20 cellular contexts compared by ENCODE assay signal in genomic region chrX:116272881-116273280, GRCh38.
DNase-seq lines count a peak whose midpoint lies in the region; ATAC-seq, FAIRE-seq and TF ChIP-seq lines count a peak whose summit lies in the region.
"Had no signal": no experiment of that assay in that cellular context is flagged by ENCODE, and none has a peak within 500 bp of the region (broad histone marks: within the 10 kb centered on the region; RNA-seq: fewer than 3 reads in every experiment).

No MANE protein-coding gene starts in this region.

- no peak overlapping the region for H3K4me3 Mint-ChIP-seq in nephron
- H3K4me3 Mint-ChIP-seq: activated naive CD4-positive, alpha-beta T cell treated with anti-CD3 and anti-CD28 coated beads for 36 hours; activated T-cell treated with anti-CD3 and anti-CD28 coated beads, Interleukin-2, amount 50 U/mL, for 4 hours; CD8-positive, alpha-beta T cell; endodermal cell had no signal

- FAIRE-seq in kidney (lab: Jason Lieb, UNC): no peak

- no peaks in the 10 kb centered on the region for H3K4me1 ChIP-seq in kidney (ENCODE audit: control insufficient read depth in 1 of 2, insufficient read depth in 1 of 2, low read depth in 1 of 2, low read length in 2 of 2)

- TF ChIP-seq CTCF in nephron (IDR thresholded peaks at IDR 0.05; ENCODE audit: unreplicated experiment in 3 of 3): no peak
- no peak for TF ChIP-seq CTCF in kidney (IDR thresholded peaks at IDR 0.05; ENCODE audit: borderline replicate concordance, extremely low read depth, insufficient read depth)

- H3K9me3 Mint-ChIP-seq in nephron: peaks cover 6% of the 10 kb centered on the region
- H3K9me3 Mint-ChIP-seq: CD8-positive, alpha-beta T cell had no signal

- H3K36me3 ChIP-seq in kidney (ENCODE audit: control insufficient read depth in 1 of 2, insufficient read depth in 2 of 2, low read length in 2 of 2): no peaks in the 10 kb centered on the region

- peak overlapping the region in 2 of 3 experiments; percentile 4 to 29 for H3K27ac Mint-ChIP-seq in nephron
- H3K27ac Mint-ChIP-seq: activated naive CD4-positive, alpha-beta T cell treated with anti-CD3 and anti-CD28 coated beads for 36 hours; CD8-positive, alpha-beta T cell; endodermal cell had no signal

- H3K36me3 Mint-ChIP-seq in nephron (ENCODE audit: low read depth): no peaks in the 10 kb centered on the region
- H3K36me3 Mint-ChIP-seq: CD8-positive, alpha-beta T cell had no signal

- no peak overlapping the region for H3K27ac ChIP-seq in kidney (ENCODE audit: low read depth in 2 of 2, low read length in 2 of 2)

- intact Hi-C loops in kidney (cut with DNase I): no loop called here

- no peaks in the 10 kb centered on the region for H3K9me3 ChIP-seq in kidney (ENCODE audit: control insufficient read depth in 1 of 2, low read length in 2 of 2)

- H3K27me3 Mint-ChIP-seq in nephron (ENCODE audit: low read depth): no peaks in the 10 kb centered on the region

- peak; percentile 49 for ATAC-seq in esophagus mucosa
- ATAC-seq: activated T-cell treated with anti-CD3 and anti-CD28 coated beads, Interleukin-2, amount 50 U/mL, for 4 hours; CD8-positive, alpha-beta T cell had no signal

- H3K9ac ChIP-seq in kidney (ENCODE audit: low read length in 2 of 2): no peak overlapping the region

- peaks cover 42% of the 10 kb centered on the region for H3K4me1 Mint-ChIP-seq in nephron
- H3K4me1 Mint-ChIP-seq: endodermal cell had no signal

- no peak overlapping the region for H3K4me3 ChIP-seq in kidney (ENCODE audit: low read length in 2 of 2)

- DNase-seq in ELR (ENCODE audit: low read depth): peak; percentile 18
- peak; percentile 32 for DNase-seq in NCI-H524 treated with DMSO at 0.1 percent for 48 hours (lab: John Stamatoyannopoulos, UW)
- DNase-seq in NCI-H2227 (lab: John Stamatoyannopoulos, UW; ENCODE audit: unreplicated experiment): no peak
- no peak for DNase-seq in stimulated activated CD4-positive, alpha-beta T cell treated with anti-CD3 and anti-CD28 coated beads, Interleukin-2, amount 100 ng/mL, for 48 hours
- DNase-seq in kidney: no peak
- DNase-seq: activated CD4-positive, alpha-beta T cell treated with anti-CD3 and anti-CD28 coated beads, Interleukin-2, amount 50 U/mL, for 48 hours; activated naive CD4-positive, alpha-beta T cell treated with anti-CD3 and anti-CD28 coated beads for 36 hours; activated T-cell treated with anti-CD3 and anti-CD28 coated beads, Interleukin-2, amount 50 U/mL, for 4 hours; aorta; CD8-positive, alpha-beta T cell; DMS79 treated with DMSO at 0.1 percent for 48 hours; endodermal cell; KBM-7; NCI-H1930; NCI-H526 treated with DMSO at 0.1 percent for 48 hours; retina; SIG-M5; T-helper 2 cell had no signal

Comparison
In these comparisons a context has a peak if more than half of its experiments do, and no peak if none do; other contexts are left out.
1. DNase-seq: peak in ELR (single experiment) and NCI-H524 treated with DMSO at 0.1 percent for 48 hours (single experiment); none in NCI-H2227 (single experiment), stimulated activated CD4-positive, alpha-beta T cell treated with anti-CD3 and anti-CD28 coated beads, Interleukin-2, amount 100 ng/mL, for 48 hours (0 of 2) and kidney (single experiment).